In genomic region chr10:30687698-30688213, GRCh38 we compare ENCODE assay signal across 8 cellular contexts. TPM values are rescaled to one million over a fixed set of nuclear protein-coding genes. Genes with fewer than 3 reads are reported as not detected.
DNase-seq lines count a peak whose midpoint lies in the region; TF ChIP-seq lines count a peak whose summit lies in the region.

No MANE protein-coding gene starts in this region.

- peak; percentile 69 for DNase-seq in NCI-H2196 (lab: John Stamatoyannopoulos, UW; ENCODE audit: unreplicated experiment)
- peak; percentile 86 for DNase-seq in activated CD4-positive, CD25-positive, alpha-beta regulatory T cell treated with anti-CD3 and anti-CD28 coated beads, Interleukin-2, amount 50 U/mL, for 72 hours
- DNase-seq in caudate nucleus (lab: John Stamatoyannopoulos, UW): peak in 51 of 61 donors; percentile 0 to 76 (median 34)
- DNase-seq in kidney epithelial cell (ENCODE audit: low read depth): peak; percentile 5
- peak; percentile 63 for DNase-seq in stimulated activated CD4-positive, alpha-beta T cell treated with anti-CD3 and anti-CD28 coated beads, Interleukin-2, amount 100 ng/mL, for 4 hours (ENCODE audit: low read depth)
- no peak for DNase-seq in NCI-H187 treated with DMSO at 0.1 percent for 48 hours (lab: John Stamatoyannopoulos, UW)

- H3K27me3 ChIP-seq in DOHH2 (ENCODE audit: control insufficient read depth, low read length) (peaks cover 10% of the 10 kb centered on the region), kidney epithelial cell (ENCODE audit: control insufficient read depth, insufficient read depth, low read length) (no peaks in the 10 kb centered on the region)

- H3K9me3 ChIP-seq in DOHH2 (ENCODE audit: control insufficient read depth, insufficient read depth, low read length) (no peaks in the 10 kb centered on the region), HEK293 (ENCODE audit: control insufficient read depth, insufficient read depth, low read depth, low read length) (no peaks in the 10 kb centered on the region)

- POLR2A ChIA-PET in HEK293 (lab: Yijun Ruan, JAX): no interaction called here

- peak; percentile 93 for TF ChIP-seq CTCF in DOHH2 (IDR thresholded peaks at IDR 0.05; ENCODE audit: low read depth, low read length, poor library complexity, severe bottlenecking)
- peak; percentile 42; the same call in 1 of the 2 replicates for TF ChIP-seq CTCF in HEK293 (tag by site-specific recombination; IDR thresholded peaks at IDR 0.05)
- peak; percentile 96 for TF ChIP-seq CTCF in kidney epithelial cell (IDR thresholded peaks at IDR 0.05; ENCODE audit: insufficient read depth, low read length, poor library complexity, severe bottlenecking)

- H3F3A ChIP-seq in DOHH2 (ENCODE audit: control insufficient read depth, insufficient read depth): no peaks in the 10 kb centered on the region

- H3K79me2 ChIP-seq in DOHH2 (ENCODE audit: control insufficient read depth, low read length): no peaks in the 10 kb centered on the region

- H4K20me1 ChIP-seq in DOHH2 (ENCODE audit: control insufficient read depth, insufficient read depth, low read depth, low read length): no peaks in the 10 kb centered on the region

- CTCF ChIA-PET in HEK293 (lab: Yijun Ruan, JAX): interaction anchor here (0.5 to 3.7 kb wide), 24 partner anchors 9 to 1509 kb away, joined by 3 to 17 read pairs (median 3); no protein-coding TSS in a partner anchor

- peaks cover 24% of the 10 kb centered on the region for H3K4me1 ChIP-seq in DOHH2 (ENCODE audit: control insufficient read depth, low read length)
- H3K4me1 ChIP-seq in HEK293 (ENCODE audit: control insufficient read depth, insufficient read depth, low read length): no peaks in the 10 kb centered on the region

- H3K36me3 ChIP-seq in DOHH2 (ENCODE audit: control insufficient read depth, low read length) (no peaks in the 10 kb centered on the region), HEK293 (ENCODE audit: control insufficient read depth in 2 of 2, insufficient read depth in 1 of 2, low read length in 2 of 2) (no peaks in the 10 kb centered on the region), kidney epithelial cell (ENCODE audit: control insufficient read depth, insufficient read depth, low read length) (no peaks in the 10 kb centered on the region)

- H3K9me2 ChIP-seq in DOHH2 (replicated peaks; ENCODE audit: control insufficient read depth, low read length): no peaks in the 10 kb centered on the region

- H3K4me2 ChIP-seq in DOHH2 (ENCODE audit: low read length): peak overlapping the region; percentile 18; the same call in 1 of the 2 replicates

- H3K27ac ChIP-seq in DOHH2 (ENCODE audit: low read depth, low read length) (no peak overlapping the region), HEK293 (ENCODE audit: extremely low read depth, low read depth, low read length) (no peak overlapping the region), caudate nucleus (ENCODE audit: low read depth, low read length) (no peak overlapping the region)

- no peak overlapping the region for H3K4me3 ChIP-seq in DOHH2 (ENCODE audit: low read length)
- H3K4me3 ChIP-seq in HEK293 (ENCODE audit: low read depth, low read length): no peak overlapping the region
- no peak overlapping the region for H3K4me3 ChIP-seq in kidney epithelial cell (ENCODE audit: low read depth, low read length)

TF ChIP-seq in HEK293, 187 proteins besides CTCF, POLR2A, EP300 and RAD21:
- TF ChIP-seq ZNF248 (tag by site-specific recombination; IDR thresholded peaks at IDR 0.05) (no peak), ZNF654 (tag by site-specific recombination; IDR thresholded peaks at IDR 0.05; ENCODE audit: low read depth) (peak; percentile 84), ZNF529 (tag by site-specific recombination; IDR thresholded peaks at IDR 0.05; ENCODE audit: insufficient replicate concordance) (no peak), ATF2 (tag by site-specific recombination; IDR thresholded peaks at IDR 0.05; ENCODE audit: low read depth) (peak; percentile 84), TCF7L2 (IDR thresholded peaks at IDR 0.05; ENCODE audit: borderline replicate concordance, low read depth, low read length) (no peak), ZNF660 (tag by site-specific recombination; IDR thresholded peaks at IDR 0.05) (peak; percentile 59; the same call in 1 of the 2 replicates), IKZF3 (tag by site-specific recombination; IDR thresholded peaks at IDR 0.05) (0 out of 2 replicates have a peak, but pooled peaks have one; percentile 18), ZNF585B (tag by site-specific recombination; IDR thresholded peaks at IDR 0.05) (peak; percentile 65), SCRT1 (tag by site-specific recombination; IDR thresholded peaks at IDR 0.05; ENCODE audit: borderline replicate concordance) (no peak), ZNF26 (tag by site-specific recombination; IDR thresholded peaks at IDR 0.05) (no peak), ZNF114 (tag by site-specific recombination; IDR thresholded peaks at IDR 0.05) (no peak)
TF ChIP-seq in HEK293: peak in this region for 5.

RNA-seq across cellular contexts. Expression of gene LYZL2, which starts 58.2 kb away (rescaled TPM):
- total RNA-seq in kidney epithelial cell: not detected in 2 replicates

Comparison
In these comparisons a context has a peak if more than half of its experiments do, and no peak if none do; other contexts are left out.
1. CTCF ChIP-seq: peak in every context shown above with its lines; median percentile 96 in kidney epithelial cell; 93 in DOHH2; 42 in HEK293.